In the genomic region with DNA sequence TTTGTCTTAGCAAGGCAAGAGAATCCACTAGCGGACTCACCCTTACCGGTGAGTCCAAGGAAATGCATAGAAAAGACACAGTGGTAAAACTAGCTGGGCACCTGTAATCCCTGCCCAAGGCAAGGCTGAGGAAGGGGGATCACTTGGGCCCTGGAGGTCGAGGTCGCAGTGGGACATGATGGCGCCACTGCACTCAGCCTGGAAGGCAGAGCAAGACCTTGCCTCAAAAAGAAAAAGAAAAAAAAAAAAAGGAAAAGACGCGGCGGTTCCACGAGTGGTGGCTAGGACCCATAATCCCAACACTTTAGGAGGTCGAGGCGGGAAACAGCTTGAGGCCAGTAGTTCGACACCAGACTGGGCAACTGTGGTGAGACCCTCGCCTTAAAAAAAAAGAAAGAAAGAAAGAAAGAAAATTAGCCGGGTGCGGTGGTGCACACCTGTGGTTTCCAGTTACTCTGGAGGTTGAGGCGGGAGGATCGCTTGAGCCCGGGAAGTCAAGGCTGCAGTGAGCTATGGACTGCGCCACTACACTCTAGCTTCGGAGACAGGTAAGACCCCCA, we compare ENCODE assay signal across 9 cellular contexts. TPM values are rescaled to one million over a fixed set of nuclear protein-coding genes. Genes with fewer than 3 reads are reported as not detected.
DNase-seq lines count a peak whose midpoint lies in the region; ATAC-seq, FAIRE-seq and TF ChIP-seq lines count a peak whose summit lies in the region.
"Had no signal": no experiment of that assay in that cellular context is flagged by ENCODE, and none has a peak within 500 bp of the region (broad histone marks: within the 10 kb centered on the region; RNA-seq: fewer than 3 reads in every experiment).

No MANE protein-coding gene starts in this region.

- intact Hi-C loops in adrenal gland (cut with DNase I) (no loop called here), kidney (cut with DNase I) (no loop called here)

- no peaks in the 10 kb centered on the region for H3K27me3 ChIP-seq in SK-N-SH (ENCODE audit: insufficient read depth)
- no peaks in the 10 kb centered on the region for H3K27me3 ChIP-seq in adrenal gland
- no peaks in the 10 kb centered on the region for H3K27me3 ChIP-seq in suprapubic skin

- no peak for TF ChIP-seq EP300 in SK-N-SH (IDR thresholded peaks at IDR 0.05; ENCODE audit: borderline replicate concordance in 1 of 2, low read depth in 1 of 2, low read length in 1 of 2)
- no peak for TF ChIP-seq EP300 in suprapubic skin (IDR thresholded peaks at IDR 0.05)

- WGBS in SK-N-SH (ENCODE audit: low lambda C conversion rate), result 95% methylated on average over 20 of the region's 20 CpGs
- 93 to 96% (median 94%) methylated on average over 20 of the region's 20 CpGs for WGBS in adrenal gland, 4 donors
- 91% methylated on average over 20 of the region's 20 CpGs for whole genome bisulfite sequencing in suprapubic skin

- POLR2A ChIA-PET in SK-N-SH (lab: Yijun Ruan, JAX), result interaction anchor here (0.8 kb wide), 1 partner anchor 29 kb away, joined by 3 read pairs; no protein-coding TSS in a partner anchor

- H3K36me3 ChIP-seq in SK-N-SH (replicated peaks in 1 of 2; ENCODE audit: control insufficient read depth in 1 of 2, insufficient read depth in 2 of 2, low read length in 1 of 2), result peaks cover 0 to 3% of the 10 kb centered on the region in 2 experiments
- H3K36me3 ChIP-seq in adrenal gland (replicated peaks in 1 of 2), result no peaks in the 10 kb centered on the region
- H3K36me3 ChIP-seq in kidney (ENCODE audit: control insufficient read depth in 1 of 2, insufficient read depth in 2 of 2, low read length in 2 of 2), result no peaks in the 10 kb centered on the region
- H3K36me3 ChIP-seq in suprapubic skin, result no peaks in the 10 kb centered on the region

- H3K4me1 ChIP-seq in SK-N-SH (ENCODE audit: control insufficient read depth in 1 of 2, insufficient read depth in 2 of 2, low read depth in 1 of 2, low read length in 1 of 2) (peaks cover 0 to 6% of the 10 kb centered on the region in 2 experiments; a peak in 2 of 4 replicates), adrenal gland (replicated peaks in 1 of 2) (peaks cover 13 to 26% of the 10 kb centered on the region in 2 donors), kidney (ENCODE audit: control insufficient read depth in 1 of 2, insufficient read depth in 1 of 2, low read depth in 1 of 2, low read length in 2 of 2) (peaks cover 0 to 9% of the 10 kb centered on the region in 2 donors), suprapubic skin (peaks cover 36% of the 10 kb centered on the region)

- H2AFZ ChIP-seq in SK-N-SH (ENCODE audit: low read depth), result peak overlapping the region; percentile 93

- H3K9me3 ChIP-seq in SK-N-SH (no peaks in the 10 kb centered on the region), adrenal gland (replicated peaks in 1 of 3) (no peaks in the 10 kb centered on the region), kidney (ENCODE audit: control insufficient read depth in 1 of 2, low read length in 2 of 2) (no peaks in the 10 kb centered on the region), suprapubic skin (no peaks in the 10 kb centered on the region)

- FAIRE-seq in kidney (lab: Jason Lieb, UNC) (no peak), H54 (lab: Jason Lieb, UNC) (no peak)
- FAIRE-seq: A204.1 had no signal

- DNase-seq in SK-N-SH (no peak), adrenal gland (peak in 2 of 7 donors; percentile 3 to 37), kidney (no peak), suprapubic skin (ENCODE audit: low spot score in 2 of 2) (peak in 1 of 2 donors; percentile 63), NCI-H1048 (lab: John Stamatoyannopoulos, UW) (no peak), H54 (ENCODE audit: insufficient read length, low spot score) (no peak)

- H3K4me2 ChIP-seq in SK-N-SH, result peak overlapping the region; percentile 14; the same call in 1 of the 2 replicates

- H3K9ac ChIP-seq in SK-N-SH, result peak overlapping the region; percentile 22; the same call in 1 of the 2 replicates
- H3K9ac ChIP-seq in kidney (ENCODE audit: low read length in 2 of 2), result peak overlapping the region in 1 of 2 donors; percentile 55

- CTCF ChIA-PET in SK-N-SH (lab: Yijun Ruan, JAX), result no interaction called here

- H3K4me3 ChIP-seq in SK-N-SH (ENCODE audit: low read depth in 2 of 2, low read length in 1 of 2) (peak overlapping the region; percentile 38 to 76; a peak in 2 of 4 replicates), adrenal gland (peak overlapping the region in 2 of 4 donors; percentile 6 to 98), kidney (ENCODE audit: low read length in 2 of 2) (peak overlapping the region; percentile 50 to 69), suprapubic skin (peak overlapping the region; percentile 97)

- no peak for TF ChIP-seq CTCF in SK-N-SH (IDR thresholded peaks at IDR 0.05)
- no peak for TF ChIP-seq CTCF in adrenal gland (IDR thresholded peaks at IDR 0.05)
- no peak for TF ChIP-seq CTCF in kidney (IDR thresholded peaks at IDR 0.05; ENCODE audit: borderline replicate concordance, extremely low read depth, insufficient read depth)
- TF ChIP-seq CTCF in suprapubic skin (IDR thresholded peaks at IDR 0.05), result no peak

- TF ChIP-seq POLR2A in adrenal gland (IDR thresholded peaks at IDR 0.05) (no peak), suprapubic skin (IDR thresholded peaks at IDR 0.05) (no peak), H54 (IDR thresholded peaks at IDR 0.05; ENCODE audit: low read depth, low read length) (no peak)

- ATAC-seq in SK-N-SH treated with all-trans-retinoic acid at 6 μM for 48 hours (no peak), HG03469 (IDR thresholded peaks at IDR 0.05; ENCODE audit: unreplicated experiment) (no peak)

- H3K27ac ChIP-seq in SK-N-SH (ENCODE audit: low read depth in 2 of 2, low read length in 1 of 2) (peak overlapping the region; percentile 35 to 41; a peak in 1 of 4 replicates), adrenal gland (peak overlapping the region in 4 of 5 donors; percentile 60 to 100 (median 83)), kidney (ENCODE audit: low read depth in 2 of 2, low read length in 2 of 2) (peak overlapping the region; percentile 57 to 66), suprapubic skin (peak overlapping the region; percentile 99)

- no peak for TF ChIP-seq RAD21 in SK-N-SH (IDR thresholded peaks at IDR 0.05; ENCODE audit: low read length)

- peaks cover 9% of the 10 kb centered on the region for H3F3A ChIP-seq in SK-N-SH (replicated peaks; ENCODE audit: insufficient read depth)

- peaks cover 32% of the 10 kb centered on the region for H3K79me2 ChIP-seq in SK-N-SH (ENCODE audit: insufficient read depth)

- peaks cover 24% of the 10 kb centered on the region; the same call in 1 of the 2 replicates for H4K20me1 ChIP-seq in SK-N-SH (ENCODE audit: insufficient read depth)

- H3K9me2 ChIP-seq in SK-N-SH, result no peaks in the 10 kb centered on the region

TF ChIP-seq in SK-N-SH, 30 proteins besides CTCF, POLR2A, EP300 and RAD21 (continues in another document):
- TF ChIP-seq GABPA (IDR thresholded peaks at IDR 0.05; ENCODE audit: low read depth), result no peak
- no peak for TF ChIP-seq FOXM1 (IDR thresholded peaks at IDR 0.05; ENCODE audit: low read depth)
- no peak for TF ChIP-seq TEAD4 (IDR thresholded peaks at IDR 0.05; ENCODE audit: borderline replicate concordance, insufficient read depth)
- TF ChIP-seq GATA2 (CRISPR knock-in tag; IDR thresholded peaks at IDR 0.05), result no peak
- TF ChIP-seq, protein P1, sequence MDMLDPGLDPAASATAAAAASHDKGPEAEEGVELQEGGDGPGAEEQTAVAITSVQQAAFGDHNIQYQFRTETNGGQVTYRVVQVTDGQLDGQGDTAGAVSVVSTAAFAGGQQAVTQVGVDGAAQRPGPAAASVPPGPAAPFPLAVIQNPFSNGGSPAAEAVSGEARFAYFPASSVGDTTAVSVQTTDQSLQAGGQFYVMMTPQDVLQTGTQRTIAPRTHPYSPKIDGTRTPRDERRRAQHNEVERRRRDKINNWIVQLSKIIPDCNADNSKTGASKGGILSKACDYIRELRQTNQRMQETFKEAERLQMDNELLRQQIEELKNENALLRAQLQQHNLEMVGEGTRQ (IDR thresholded peaks at IDR 0.05; ENCODE audit: borderline replicate concordance, low read depth, low read length), result no peak
- TF ChIP-seq SMC3 (IDR thresholded peaks at IDR 0.05; ENCODE audit: low read depth, low read length), result no peak
- TF ChIP-seq, protein P2, sequence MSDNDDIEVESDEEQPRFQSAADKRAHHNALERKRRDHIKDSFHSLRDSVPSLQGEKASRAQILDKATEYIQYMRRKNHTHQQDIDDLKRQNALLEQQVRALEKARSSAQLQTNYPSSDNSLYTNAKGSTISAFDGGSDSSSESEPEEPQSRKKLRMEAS (IDR thresholded peaks at IDR 0.05; ENCODE audit: low read depth), result no peak

TF ChIP-seq in SK-N-SH treated with all-trans-retinoic acid at 6 μM for 48 hours, 23 proteins besides CTCF, POLR2A, EP300 and RAD21 (continues in another document):
- TF ChIP-seq SNAI2 (CRISPR knock-in tag; IDR thresholded peaks at IDR 0.05) (no peak), ISL1 (CRISPR knock-in tag; IDR thresholded peaks at IDR 0.05) (no peak), TOX (CRISPR knock-in tag; IDR thresholded peaks at IDR 0.05; ENCODE audit: borderline replicate concordance) (no peak), TCF4 (CRISPR knock-in tag; IDR thresholded peaks at IDR 0.05; ENCODE audit: borderline replicate concordance) (no peak), CSDC2 (CRISPR knock-in tag; IDR thresholded peaks at IDR 0.05) (no peak), ZFP30 (CRISPR knock-in tag; IDR thresholded peaks at IDR 0.05) (no peak), RARB (CRISPR knock-in tag; IDR thresholded peaks at IDR 0.05) (no peak), PPARA (CRISPR knock-in tag; IDR thresholded peaks at IDR 0.05; ENCODE audit: borderline replicate concordance) (no peak)
- TF ChIP-seq, protein P3, sequence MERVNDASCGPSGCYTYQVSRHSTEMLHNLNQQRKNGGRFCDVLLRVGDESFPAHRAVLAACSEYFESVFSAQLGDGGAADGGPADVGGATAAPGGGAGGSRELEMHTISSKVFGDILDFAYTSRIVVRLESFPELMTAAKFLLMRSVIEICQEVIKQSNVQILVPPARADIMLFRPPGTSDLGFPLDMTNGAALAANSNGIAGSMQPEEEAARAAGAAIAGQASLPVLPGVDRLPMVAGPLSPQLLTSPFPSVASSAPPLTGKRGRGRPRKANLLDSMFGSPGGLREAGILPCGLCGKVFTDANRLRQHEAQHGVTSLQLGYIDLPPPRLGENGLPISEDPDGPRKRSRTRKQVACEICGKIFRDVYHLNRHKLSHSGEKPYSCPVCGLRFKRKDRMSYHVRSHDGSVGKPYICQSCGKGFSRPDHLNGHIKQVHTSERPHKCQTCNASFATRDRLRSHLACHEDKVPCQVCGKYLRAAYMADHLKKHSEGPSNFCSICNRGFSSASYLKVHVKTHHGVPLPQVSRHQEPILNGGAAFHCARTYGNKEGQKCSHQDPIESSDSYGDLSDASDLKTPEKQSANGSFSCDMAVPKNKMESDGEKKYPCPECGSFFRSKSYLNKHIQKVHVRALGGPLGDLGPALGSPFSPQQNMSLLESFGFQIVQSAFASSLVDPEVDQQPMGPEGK (CRISPR knock-in tag; IDR thresholded peaks at IDR 0.05; ENCODE audit: borderline replicate concordance), result no peak

RNA-seq across cellular contexts. Expression of a gene that starts 0.8 kb away (rescaled TPM):
- 5.8 and 8.5 TPM in 2 replicates for polyA plus RNA-seq in SK-N-SH (2012; rRNA removed)
- 9.2 and 11.4 TPM in 2 replicates for polyA plus RNA-seq in SK-N-SH (2012; cell fraction: cytosol; rRNA removed)
- polyA plus RNA-seq in SK-N-SH (2012; cell fraction: nucleus; rRNA removed), result 7.1 and 8.6 TPM in 2 replicates
- 10 to 100 TPM in 7 of 8 donors, 1 to 10 TPM in 1; 8.5 to 31.1 (median 20.4) TPM for total RNA-seq in adrenal gland
- polyA plus RNA-seq in adrenal gland, result 10 to 100 TPM in 1 of 3 donors, 1 to 10 TPM in 2; 6.4 to 11.3 (median 6.5) TPM
- 27.1 TPM for total RNA-seq in kidney
- 14.1 TPM for polyA plus RNA-seq in kidney (ENCODE audit: insufficient read depth, low read depth, low replicate concordance)
- 10 to 100 TPM; 23.1 to 34.9 (median 26.0) TPM for total RNA-seq in suprapubic skin

Comparison
In these comparisons a context has a peak if more than half of its experiments do, and no peak if none do; other contexts are left out.
1. H3K27ac ChIP-seq: peak in every context shown above with its lines; median percentile 99 in suprapubic skin; 83 in adrenal gland; 62 in kidney; 38 in SK-N-SH.